7 cellular contexts compared by ENCODE assay signal in the genomic region with DNA sequence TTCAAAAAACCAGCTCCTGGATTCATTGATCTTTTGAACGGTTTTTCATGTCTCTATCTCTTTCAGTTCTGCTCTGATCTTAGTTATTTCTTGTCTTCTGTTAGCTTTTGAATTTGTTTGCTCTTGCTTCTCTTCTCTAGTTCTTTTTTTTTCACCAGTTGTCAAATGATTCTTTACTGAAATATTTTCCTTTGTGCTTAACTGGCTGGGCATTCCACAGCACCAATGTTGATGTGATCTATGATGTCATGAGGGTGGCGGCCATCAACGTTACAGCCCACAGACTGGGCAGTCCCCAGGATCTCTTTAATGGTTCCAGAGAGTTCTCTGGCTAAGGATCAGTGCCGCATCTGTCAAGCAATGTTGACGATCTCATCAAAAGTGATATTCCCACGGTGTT. TPM values are rescaled to one million over a fixed set of nuclear protein-coding genes. Genes with fewer than 3 reads are reported as not detected.
DNase-seq lines count a peak whose midpoint lies in the region; ATAC-seq and TF ChIP-seq lines count a peak whose summit lies in the region.
"Not testable (repeated sequence)": the region's sequence is repeated elsewhere in the genome, so short reads cannot be mapped to it uniquely, and the experiment has no call there.

No MANE protein-coding gene starts in this region.

- H3K27ac Mint-ChIP-seq in GM23338, result not testable (repeated sequence)
- H3K27ac Mint-ChIP-seq in T-helper 17 cell, result peak overlapping the region; percentile 86

- H3K4me2 ChIP-seq in GM23338; trophoblast cell (ENCODE audit: low read length): not testable (repeated sequence)

- not testable (repeated sequence) for H3K23ac ChIP-seq in trophoblast cell (ENCODE audit: low read length)

- not testable (repeated sequence) for H3K27me3 Mint-ChIP-seq in GM23338 (ENCODE audit: insufficient read depth, low read depth, poor library complexity); T-helper 17 cell

- H3K4ac ChIP-seq in trophoblast cell (ENCODE audit: low read depth, low read length), result not testable (repeated sequence)

- TF ChIP-seq CTCF in AG10803 (conservative IDR thresholded peaks at IDR 0.05; ENCODE audit: low read length); GM23338 (conservative IDR thresholded peaks at IDR 0.05; ENCODE audit: low read depth in 2 of 2); brain microvascular endothelial cell (IDR thresholded peaks at IDR 0.05; ENCODE audit: low read depth, low read length, missing control alignments); fibroblast of mammary gland (conservative IDR thresholded peaks at IDR 0.05; ENCODE audit: control insufficient read depth, insufficient read depth, low read depth, low read length): not testable (repeated sequence)

- H2BK5ac ChIP-seq in trophoblast cell (ENCODE audit: low read depth, low read length, poor library complexity), result not testable (repeated sequence)

- not testable (repeated sequence) for H3K79me1 ChIP-seq in trophoblast cell (ENCODE audit: low read length)

- DNase-seq in AG10803 (ENCODE audit: low read depth) (peak; percentile 31), brain microvascular endothelial cell (peak; percentile 54), fibroblast of mammary gland (ENCODE audit: low read depth) (peak; percentile 45), kidney tubule cell (ENCODE audit: low spot score) (peak; percentile 36), trophoblast cell (peak; percentile 21 to 69)
- DNase-seq in GM23338 (ENCODE audit: low spot score); T-helper 17 cell: not testable (repeated sequence)

- H3K9me3 ChIP-seq in T-helper 17 cell (ENCODE audit: control insufficient read depth, low read length, poor library complexity, severe bottlenecking); trophoblast cell (ENCODE audit: insufficient read depth, low read depth, low read length): not testable (repeated sequence)

- not testable (repeated sequence) for H3K36me3 ChIP-seq in GM23338 (ENCODE audit: insufficient read depth); brain microvascular endothelial cell (replicated peaks); trophoblast cell (ENCODE audit: control insufficient read depth in 1 of 2, insufficient read depth in 2 of 2, low read length in 2 of 2)

- not testable (repeated sequence) for H4K12ac ChIP-seq in trophoblast cell (ENCODE audit: low read depth, low read length)

- H4K20me1 ChIP-seq in GM23338 (replicated peaks; ENCODE audit: insufficient read depth), result not testable (repeated sequence)

- not testable (repeated sequence) for H4K8ac ChIP-seq in trophoblast cell (ENCODE audit: low read depth, low read length)

- not testable (repeated sequence) for H3K4me1 ChIP-seq in GM23338 (ENCODE audit: insufficient read depth); trophoblast cell (ENCODE audit: control insufficient read depth in 1 of 2, insufficient read depth in 2 of 2, low read length in 2 of 2)

- H3K4me3 Mint-ChIP-seq in GM23338, T-helper 17 cell: not testable (repeated sequence)

- not testable (repeated sequence) for H3K9me3 Mint-ChIP-seq in GM23338

- not testable (repeated sequence) for H3K27ac ChIP-seq in GM23338 (ENCODE audit: low read depth); brain microvascular endothelial cell; trophoblast cell (ENCODE audit: low read depth, low read length)

- H3K14ac ChIP-seq in trophoblast cell (ENCODE audit: low read length), result not testable (repeated sequence)

- peak overlapping the region; percentile 86; the same call in 1 of the 2 replicates for H2AFZ ChIP-seq in GM23338
- H2AFZ ChIP-seq in trophoblast cell (ENCODE audit: insufficient read depth, low read length, poor library complexity), result not testable (repeated sequence)

- not testable (repeated sequence) for H3K79me2 ChIP-seq in GM23338 (replicated peaks; ENCODE audit: insufficient read depth); trophoblast cell (ENCODE audit: control insufficient read depth, insufficient read depth, low read length, poor library complexity)

- not testable (repeated sequence) for H3K9ac ChIP-seq in trophoblast cell (ENCODE audit: low read length)

- H4K91ac ChIP-seq in trophoblast cell (ENCODE audit: low read depth, low read length), result not testable (repeated sequence)

- not testable (repeated sequence) for H3F3A ChIP-seq in GM23338 (replicated peaks; ENCODE audit: low read depth)

- not testable (repeated sequence) for H3K18ac ChIP-seq in trophoblast cell (ENCODE audit: low read length)

- H3K36me3 Mint-ChIP-seq in GM23338 (ENCODE audit: low read depth); T-helper 17 cell (ENCODE audit: low read depth): not testable (repeated sequence)

- H3K4me1 Mint-ChIP-seq in GM23338, result not testable (repeated sequence)
- peaks cover 46% of the 10 kb centered on the region for H3K4me1 Mint-ChIP-seq in T-helper 17 cell

- no CpG with 5 or more reads among the region's 6 CpGs for WGBS in trophoblast cell (ENCODE audit: extremely low coverage, insufficient coverage, insufficient read length)

- not testable (repeated sequence) for ATAC-seq in GM23338, T-helper 17 cell

- H2AK5ac ChIP-seq in trophoblast cell (ENCODE audit: low read length), result not testable (repeated sequence)

- H3K9me2 ChIP-seq in GM23338 (ENCODE audit: insufficient read depth), result not testable (repeated sequence)

- not testable (repeated sequence) for H3K4me3 ChIP-seq in AG10803 (ENCODE audit: low read length); GM23338; brain microvascular endothelial cell (ENCODE audit: low read depth, low read length); fibroblast of mammary gland (ENCODE audit: control insufficient read depth, low read depth, low read length); trophoblast cell (ENCODE audit: low read depth, low read length)

- H2BK120ac ChIP-seq in trophoblast cell (ENCODE audit: insufficient read depth, low read length, poor library complexity), result not testable (repeated sequence)

- in situ Hi-C loops in brain microvascular endothelial cell (cut with HindIII; ENCODE audit: low pct_ligation_motif_present, low sequenced_read_pairs), result not testable (repeated sequence)

- not testable (repeated sequence) for H2BK12ac ChIP-seq in trophoblast cell (ENCODE audit: low read length)

- not testable (repeated sequence) for H3K27me3 ChIP-seq in GM23338 (ENCODE audit: insufficient read depth); brain microvascular endothelial cell (replicated peaks); trophoblast cell (ENCODE audit: insufficient read depth, low read length)

RNA-seq across cellular contexts. Expression of a gene that starts 25.7 kb away (rescaled TPM):
- total RNA-seq in GM23338 (2014; rRNA removed; shearing (Covaris generic)), result 14.8 and 17.2 TPM in 2 replicates
- 8.2 and 10.9 TPM in 2 replicates for polyA plus RNA-seq in GM23338 (2016; fragmentation: Nextera tagmentation; extraction: Ambion mirVana)
- total RNA-seq in T-helper 17 cell, result 10 to 100 TPM; 41.8 to 44.9 TPM
- 40.2 and 40.8 TPM in 2 replicates for polyA plus RNA-seq in trophoblast cell (2013)
